ENCODE assay signal across 8 cellular contexts in genomic region chr14:39432179-39432618, GRCh38. TPM values are rescaled to one million over a fixed set of nuclear protein-coding genes. Genes with fewer than 3 reads are reported as not detected.
A peak's percentile ranks its signal among the peaks of the same experiment; 100 is the strongest.
DNase-seq lines count a peak whose midpoint lies in the region; ATAC-seq and TF ChIP-seq lines count a peak whose summit lies in the region.

TSS of gene FBXO33 (minus strand) at chr14:39432433. CDS start at chr14:39432162, 271 bp downstream.

- H4K8ac ChIP-seq in trophoblast cell (ENCODE audit: low read depth, low read length), result peak within 1 kb of the TSS; percentile 98

- peak within 1 kb of the TSS; percentile 97 for H2AFZ ChIP-seq in trophoblast cell (ENCODE audit: insufficient read depth, low read length, poor library complexity)

- peak within 1 kb of the TSS; percentile 99 for H2BK120ac ChIP-seq in trophoblast cell (ENCODE audit: insufficient read depth, low read length, poor library complexity)

- ATAC-seq in HG02840 (IDR thresholded peaks at IDR 0.05; ENCODE audit: low FRiP score, unreplicated experiment), result peak; percentile 89

- TF ChIP-seq CTCF in GM12865 (IDR thresholded peaks at IDR 0.05; ENCODE audit: insufficient read depth, low read depth, low read length, missing control alignments), result no peak
- peak in 1 of 5 experiments; percentile 5 for TF ChIP-seq CTCF in tibial nerve (IDR thresholded peaks at IDR 0.05)

- peak within 1 kb of the TSS; percentile 81 for H3K4me2 ChIP-seq in trophoblast cell (ENCODE audit: low read length)

- H4K91ac ChIP-seq in trophoblast cell (ENCODE audit: low read depth, low read length), result peak within 1 kb of the TSS; percentile 99

- H3K9ac ChIP-seq in adipocyte (ENCODE audit: low read length), result peak within 1 kb of the TSS; percentile 100
- peak within 1 kb of the TSS; percentile 94 for H3K9ac ChIP-seq in trophoblast cell (ENCODE audit: low read length)

- peak within 1 kb of the TSS; percentile 100 for H2BK5ac ChIP-seq in trophoblast cell (ENCODE audit: low read depth, low read length, poor library complexity)

- H3K18ac ChIP-seq in trophoblast cell (ENCODE audit: low read length), result peak within 1 kb of the TSS; percentile 99

- peak within 1 kb of the TSS; percentile 93 for H2BK12ac ChIP-seq in trophoblast cell (ENCODE audit: low read length)

- no peaks in the 10 kb centered on the region for H3K27me3 ChIP-seq in adipocyte (replicated peaks; ENCODE audit: control insufficient read depth, insufficient read depth, low read length)
- no peaks in the 10 kb centered on the region for H3K27me3 ChIP-seq in trophoblast cell (ENCODE audit: insufficient read depth, low read length)
- H3K27me3 ChIP-seq in tibial nerve, result no peaks in the 10 kb centered on the region

- no peaks in the 10 kb centered on the region for H3K36me3 ChIP-seq in adipocyte (ENCODE audit: control insufficient read depth, insufficient read depth, low read length, severe bottlenecking)
- no peaks in the 10 kb centered on the region for H3K36me3 ChIP-seq in trophoblast cell (ENCODE audit: control insufficient read depth in 1 of 2, insufficient read depth in 2 of 2, low read length in 2 of 2)
- H3K36me3 ChIP-seq in tibial nerve, result no peaks in the 10 kb centered on the region

- peak within 1 kb of the TSS; percentile 93 for H4K12ac ChIP-seq in trophoblast cell (ENCODE audit: low read depth, low read length)

- no CpG with 5 or more reads among the region's 47 CpGs for WGBS in trophoblast cell (ENCODE audit: extremely low coverage, insufficient coverage, insufficient read length)
- WGBS in tibial nerve, 2 donors, result 0% methylated on average over 26 to 32 of the region's 47 CpGs

- intact Hi-C loops in cardiac septum (cut with DNase I), result loop anchor here (2.0 to 5.0 kb wide), 2 partner anchors 257 to 330 kb away; partner anchors contain the start of genes PNN and SEC23A

- peak within 1 kb of the TSS; percentile 95 for H3K4me3 ChIP-seq in GM12865 (ENCODE audit: low read depth, low read length)
- H3K4me3 ChIP-seq in adipocyte (ENCODE audit: low read length), result peak within 1 kb of the TSS; percentile 98
- H3K4me3 ChIP-seq in trophoblast cell (ENCODE audit: low read depth, low read length), result peak within 1 kb of the TSS; percentile 98
- peak within 1 kb of the TSS; percentile 88 to 98 (median 98) for H3K4me3 ChIP-seq in tibial nerve

- peaks cover 6% of the 10 kb centered on the region for H3K79me2 ChIP-seq in trophoblast cell (ENCODE audit: control insufficient read depth, insufficient read depth, low read length, poor library complexity)

- TF ChIP-seq EP300 in tibial nerve (IDR thresholded peaks at IDR 0.05), result peak; percentile 72 to 81

- H3K27ac ChIP-seq in trophoblast cell (ENCODE audit: low read depth, low read length) (peak within 1 kb of the TSS; percentile 97), tibial nerve (peak within 1 kb of the TSS; percentile 97 to 99 (median 98))

- peak within 1 kb of the TSS; percentile 83 for H3K4ac ChIP-seq in trophoblast cell (ENCODE audit: low read depth, low read length)

- H3K4me1 ChIP-seq in adipocyte (ENCODE audit: control insufficient read depth, insufficient read depth, low read length) (peaks cover 33% of the 10 kb centered on the region), trophoblast cell (ENCODE audit: control insufficient read depth in 1 of 2, insufficient read depth in 2 of 2, low read length in 2 of 2) (peaks cover 4 to 6% of the 10 kb centered on the region in 2 experiments), tibial nerve (peaks cover 0 to 45% (median 24%) of the 10 kb centered on the region in 4 donors)

- H2AK5ac ChIP-seq in trophoblast cell (ENCODE audit: low read length), result no peak within 1 kb of the TSS

- H3K79me1 ChIP-seq in trophoblast cell (ENCODE audit: low read length), result peaks cover 8% of the 10 kb centered on the region

- H3K14ac ChIP-seq in trophoblast cell (ENCODE audit: low read length), result peak within 1 kb of the TSS; percentile 95

- H3K9me3 ChIP-seq in adipocyte (ENCODE audit: control insufficient read depth, low read length) (no peaks in the 10 kb centered on the region), trophoblast cell (ENCODE audit: insufficient read depth, low read depth, low read length) (no peaks in the 10 kb centered on the region), tibial nerve (no peaks in the 10 kb centered on the region)

- peak within 1 kb of the TSS; percentile 43 for H3K23ac ChIP-seq in trophoblast cell (ENCODE audit: low read length)

- DNase-seq in GM12865 (ENCODE audit: low read depth), result peak; percentile 99
- DNase-seq in NCI-H1436 (lab: John Stamatoyannopoulos, UW), result peak; percentile 92
- peak; percentile 94 for DNase-seq in T follicular helper cell (ENCODE audit: low read depth)
- DNase-seq in adipocyte (ENCODE audit: low read depth), result peak; percentile 97
- peak; percentile 99 for DNase-seq in cardiac septum (ENCODE audit: low spot score)
- DNase-seq in trophoblast cell, result peak; percentile 91 to 94
- peak; percentile 92 to 93 for DNase-seq in tibial nerve (ENCODE audit: low spot score in 2 of 2)

- peak in 1 of 2 donors; percentile 52 for TF ChIP-seq POLR2A in tibial nerve (IDR thresholded peaks at IDR 0.05)

RNA-seq across cellular contexts. Expression of gene FBXO33, which starts in this region (rescaled TPM):
- total RNA-seq in cardiac septum (6.3 TPM), tibial nerve (10 to 100 TPM; 12.9 to 18.4 (median 16.2) TPM)
- polyA plus RNA-seq in trophoblast cell (2013), result 10.6 and 10.7 TPM in 2 replicates

Comparison
In these comparisons a context has a peak if more than half of its experiments do, and no peak if none do; other contexts are left out.
1. Peak in every context shown above with its lines: DNase-seq, ATAC-seq, H3K4me3 ChIP-seq and H3K27ac ChIP-seq.